ENCODE assay signal across 9 cellular contexts in the genomic region with DNA sequence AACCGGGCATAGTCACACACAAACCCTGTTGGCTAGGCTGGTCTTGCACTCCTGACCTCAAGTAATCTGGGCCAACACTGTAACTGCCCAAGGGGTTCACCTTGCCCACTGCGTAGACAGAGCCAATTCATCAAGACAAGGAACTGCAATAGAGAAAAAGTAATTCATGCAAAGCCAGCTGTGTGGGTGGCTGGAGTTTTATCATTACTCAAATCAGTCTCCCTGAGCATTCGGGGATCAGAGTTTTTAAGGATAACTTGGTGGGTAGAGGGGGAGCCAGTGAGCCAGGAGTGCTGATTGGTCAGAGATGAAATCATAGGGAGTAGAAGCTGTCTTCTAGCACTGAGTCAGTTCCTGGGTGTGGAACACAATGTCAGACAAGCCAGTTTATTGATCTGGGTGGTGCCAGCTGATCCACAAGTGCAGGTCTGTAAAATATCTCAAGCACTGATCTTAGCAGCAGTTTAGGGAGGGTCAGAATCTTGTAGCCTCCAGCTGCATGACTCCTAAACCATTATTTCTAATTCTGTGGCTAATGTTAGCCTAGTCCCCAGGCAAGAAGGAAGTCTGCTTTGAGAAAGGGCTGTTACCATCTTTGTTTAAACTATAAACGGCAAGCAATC. TPM values are rescaled to one million over a fixed set of nuclear protein-coding genes. Genes with fewer than 3 reads are reported as not detected.
DNase-seq lines count a peak whose midpoint lies in the region; ATAC-seq and TF ChIP-seq lines count a peak whose summit lies in the region.
"Had no signal": no experiment of that assay in that cellular context is flagged by ENCODE, and none has a peak within 500 bp of the region (broad histone marks: within the 10 kb centered on the region; RNA-seq: fewer than 3 reads in every experiment).

No MANE protein-coding gene starts in this region.

- H3F3A ChIP-seq in GM23338 (replicated peaks; ENCODE audit: low read depth), result no peaks in the 10 kb centered on the region
- peaks cover 20% of the 10 kb centered on the region for H3F3A ChIP-seq in neural progenitor cell (ENCODE audit: low read depth)

- H3K9me3 ChIP-seq in neural progenitor cell (ENCODE audit: low read depth) (no peaks in the 10 kb centered on the region), lower lobe of right lung (no peaks in the 10 kb centered on the region)

- H3K4me1 ChIP-seq in GM23338 (ENCODE audit: insufficient read depth) (peaks cover 17% of the 10 kb centered on the region), neural progenitor cell (peaks cover 18% of the 10 kb centered on the region), lower lobe of right lung (no peaks in the 10 kb centered on the region)

- no peaks in the 10 kb centered on the region for H3K9me2 ChIP-seq in GM23338 (ENCODE audit: insufficient read depth)

- H3K27me3 ChIP-seq in GM23338 (ENCODE audit: insufficient read depth) (no peaks in the 10 kb centered on the region), neural progenitor cell (no peaks in the 10 kb centered on the region), lower lobe of right lung (ENCODE audit: low read depth) (no peaks in the 10 kb centered on the region)

- H3K4me1 Mint-ChIP-seq in GM23338, result peaks cover 18% of the 10 kb centered on the region
- peaks cover 15% of the 10 kb centered on the region for H3K4me1 Mint-ChIP-seq in MCF 10A (ENCODE audit: insufficient read depth, unreplicated experiment)
- H3K4me1 Mint-ChIP-seq in neural progenitor cell, result peaks cover 19% of the 10 kb centered on the region

- intact Hi-C loops in MCF 10A (cut with micrococcal nuclease) (no loop called here), lower lobe of right lung (cut with DNase I) (no loop called here)

- H3K36me3 Mint-ChIP-seq in GM23338 (ENCODE audit: low read depth) (no peaks in the 10 kb centered on the region), MCF 10A (ENCODE audit: insufficient read depth, unreplicated experiment) (no peaks in the 10 kb centered on the region), neural progenitor cell (no peaks in the 10 kb centered on the region)

- H3K27ac Mint-ChIP-seq in GM23338 (no peak overlapping the region; the same call in 1 of the 2 replicates), MCF 10A (ENCODE audit: low read depth, unreplicated experiment) (peak overlapping the region; percentile 80), neural progenitor cell (peak overlapping the region; percentile 85)

- peaks cover 7% of the 10 kb centered on the region for H3K27me3 Mint-ChIP-seq in GM23338 (ENCODE audit: insufficient read depth, low read depth, poor library complexity)
- no peaks in the 10 kb centered on the region for H3K27me3 Mint-ChIP-seq in MCF 10A (ENCODE audit: insufficient read depth, unreplicated experiment)
- H3K27me3 Mint-ChIP-seq in neural progenitor cell (ENCODE audit: insufficient read depth, low read depth), result peaks cover 3% of the 10 kb centered on the region

- CTCF ChIA-PET in MCF 10A (lab: Yijun Ruan, JAX), result interaction anchor here (0.6 to 1.4 kb wide), 5 partner anchors 25 to 363 kb away, joined by 3 to 8 read pairs (median 3); no protein-coding TSS in a partner anchor

- ATAC-seq in GM23338 (peak; percentile 42), lower lobe of right lung (no peak), GM21723 (IDR thresholded peaks at IDR 0.05; ENCODE audit: unreplicated experiment) (no peak)

- BruUV-seq in MCF 10A (replicated peaks; lab: Mats Ljungman, UMichigan), result no TSS peak

- H3K36me3 ChIP-seq in GM23338 (ENCODE audit: insufficient read depth) (no peaks in the 10 kb centered on the region), neural progenitor cell (no peaks in the 10 kb centered on the region), lower lobe of right lung (no peaks in the 10 kb centered on the region)

- TF ChIP-seq CTCF in GM23338 (conservative IDR thresholded peaks at IDR 0.05; ENCODE audit: low read depth in 2 of 2) (peak in 1 of 2 experiments; percentile 37; a peak in 2 of 4 replicates), MCF 10A (IDR thresholded peaks at IDR 0.05; ENCODE audit: unreplicated experiment) (no peak), neural progenitor cell (IDR thresholded peaks at IDR 0.05) (no peak), lower lobe of right lung (IDR thresholded peaks at IDR 0.05) (no peak)

- no peaks in the 10 kb centered on the region for H4K20me1 ChIP-seq in GM23338 (replicated peaks; ENCODE audit: insufficient read depth)
- H4K20me1 ChIP-seq in neural progenitor cell (ENCODE audit: low read depth), result peaks cover 2% of the 10 kb centered on the region

- POLR2A ChIA-PET in MCF 10A (lab: Yijun Ruan, JAX), result interaction anchor here (0.6 to 1.6 kb wide), 2 partner anchors 44 to 217 kb away, joined by 3 to 4 read pairs; no protein-coding TSS in a partner anchor

- H3K4me3 Mint-ChIP-seq in GM23338 (no peak overlapping the region), MCF 10A (ENCODE audit: unreplicated experiment) (no peak overlapping the region), neural progenitor cell (no peak overlapping the region)

- H3K4me2 ChIP-seq in GM23338 (no peak overlapping the region), neural progenitor cell (no peak overlapping the region)

- H3K9ac ChIP-seq in neural progenitor cell, result no peak overlapping the region

- H3K9me3 Mint-ChIP-seq in GM23338 (no peaks in the 10 kb centered on the region), MCF 10A (ENCODE audit: unreplicated experiment) (no peaks in the 10 kb centered on the region), neural progenitor cell (no peaks in the 10 kb centered on the region)

- no peaks in the 10 kb centered on the region for H3K79me2 ChIP-seq in GM23338 (replicated peaks; ENCODE audit: insufficient read depth)
- no peaks in the 10 kb centered on the region for H3K79me2 ChIP-seq in neural progenitor cell (ENCODE audit: low read depth)

- DNase-seq in GM23338 (ENCODE audit: low spot score) (no peak), NCI-H460 (ENCODE audit: extremely low read depth, low read depth) (peak; percentile 78), MCF 10A (ENCODE audit: unreplicated experiment) (peak; percentile 51), neural progenitor cell (ENCODE audit: low spot score) (no peak), GF-D8 (lab: John Stamatoyannopoulos, UW) (no peak), lower lobe of right lung (no peak), NCI-H2227 treated with DMSO at 0.1 percent for 48 hours (lab: John Stamatoyannopoulos, UW) (no peak)

- H3K4me3 ChIP-seq in GM23338, result no peak overlapping the region
- H3K4me3 ChIP-seq in neural progenitor cell, result no peak overlapping the region
- no peak overlapping the region for H3K4me3 ChIP-seq in lower lobe of right lung

- H3K27ac ChIP-seq in GM23338 (ENCODE audit: low read depth), result no peak overlapping the region
- H3K27ac ChIP-seq in neural progenitor cell, result no peak overlapping the region
- no peak overlapping the region for H3K27ac ChIP-seq in lower lobe of right lung

- H2AFZ ChIP-seq in GM23338 (no peak overlapping the region), neural progenitor cell (replicated peaks) (no peak overlapping the region)

TF ChIP-seq in GM23338, 12 proteins besides CTCF, POLR2A, EP300 and RAD21 (continues in another document):
- TF ChIP-seq POLR2AphosphoS5 (IDR thresholded peaks at IDR 0.05; ENCODE audit: low read depth) (no peak), EZH2phosphoT487 (IDR thresholded peaks at IDR 0.05; ENCODE audit: unreplicated experiment) (no peak), JUNB (IDR thresholded peaks at IDR 0.05; ENCODE audit: unreplicated experiment) (no peak), STAT1 (IDR thresholded peaks at IDR 0.05; ENCODE audit: unreplicated experiment) (no peak), ZNF331 (CRISPR knock-in tag; IDR thresholded peaks at IDR 0.05; ENCODE audit: low read depth) (no peak), NANOG (IDR thresholded peaks at IDR 0.05; ENCODE audit: borderline replicate concordance) (no peak), CREB1 (CRISPR knock-in tag; IDR thresholded peaks at IDR 0.05; ENCODE audit: low read depth) (no peak), ZNF114 (CRISPR knock-in tag; IDR thresholded peaks at IDR 0.05) (no peak), EZH2 (IDR thresholded peaks at IDR 0.05; ENCODE audit: low read depth, unreplicated experiment) (no peak)
- TF ChIP-seq, protein P1, sequence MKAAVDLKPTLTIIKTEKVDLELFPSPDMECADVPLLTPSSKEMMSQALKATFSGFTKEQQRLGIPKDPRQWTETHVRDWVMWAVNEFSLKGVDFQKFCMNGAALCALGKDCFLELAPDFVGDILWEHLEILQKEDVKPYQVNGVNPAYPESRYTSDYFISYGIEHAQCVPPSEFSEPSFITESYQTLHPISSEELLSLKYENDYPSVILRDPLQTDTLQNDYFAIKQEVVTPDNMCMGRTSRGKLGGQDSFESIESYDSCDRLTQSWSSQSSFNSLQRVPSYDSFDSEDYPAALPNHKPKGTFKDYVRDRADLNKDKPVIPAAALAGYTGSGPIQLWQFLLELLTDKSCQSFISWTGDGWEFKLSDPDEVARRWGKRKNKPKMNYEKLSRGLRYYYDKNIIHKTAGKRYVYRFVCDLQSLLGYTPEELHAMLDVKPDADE (IDR thresholded peaks at IDR 0.05), result no peak

RNA-seq across cellular contexts. Expression of a gene that starts 15.6 kb away (rescaled TPM):
- not detected in 2 replicates for total RNA-seq in GM23338 (2014; rRNA removed; shearing (Covaris generic))
- polyA plus RNA-seq in GM23338 (2016; fragmentation: Nextera tagmentation; extraction: Ambion mirVana), result not detected in 2 replicates
- 0.50 and 1.8 TPM in 2 replicates for total RNA-seq in NCI-H460 (2014; rRNA removed; shearing (Covaris generic))
- not detected in 2 replicates for polyA plus RNA-seq in NCI-H460 (2014; cell fraction: nucleus; rRNA removed)
- total RNA-seq in MCF 10A (2022) (not detected in 2 replicates), neural progenitor cell (ENCODE audit: low replicate concordance) (not detected in 2 replicates), lower lobe of right lung (not detected)
- total RNA-seq: mesenteric fat pad had no signal

RNA-seq across cellular contexts. Expression of a gene that starts 53.1 kb away (rescaled TPM):
- 346 and 378 TPM in 2 replicates for total RNA-seq in GM23338 (2014; rRNA removed; shearing (Covaris generic))
- 197 and 210 TPM in 2 replicates for polyA plus RNA-seq in GM23338 (2016; fragmentation: Nextera tagmentation; extraction: Ambion mirVana)
- 225 and 256 TPM in 2 replicates for total RNA-seq in NCI-H460 (2014; rRNA removed; shearing (Covaris generic))
- polyA plus RNA-seq in NCI-H460 (2014; cell fraction: nucleus; rRNA removed), result 257 and 342 TPM in 2 replicates
- total RNA-seq in MCF 10A (2022), result 184 and 198 TPM in 2 replicates
- total RNA-seq in neural progenitor cell (ENCODE audit: low replicate concordance), result 175 and 180 TPM in 2 replicates
- total RNA-seq in lower lobe of right lung, result 173 TPM

Comparison
In these comparisons a context has a peak if more than half of its experiments do, and no peak if none do; other contexts are left out.
1. DNase-seq: peak in NCI-H460 (single experiment) and MCF 10A (single experiment); none in GM23338 (single experiment), neural progenitor cell (single experiment), GF-D8 (single experiment), lower lobe of right lung (single experiment) and NCI-H2227 treated with DMSO at 0.1 percent for 48 hours (single experiment).